Comparison of ENCODE assay signal across 8 cellular contexts in genomic region chr1:185317034-185317885, GRCh38. TPM values are rescaled to one million over a fixed set of nuclear protein-coding genes. Genes with fewer than 3 reads are reported as not detected.
DNase-seq lines count a peak whose midpoint lies in the region; ATAC-seq and TF ChIP-seq lines count a peak whose summit lies in the region.

Gene IVNS1ABP, minus strand, starts transcription at chr1:185317243. Its CDS starts 7,750 bp downstream, at chr1:185309493.

- CTCF ChIA-PET in CD4-positive, alpha-beta T cell (lab: Charles Lee), result interaction anchor here (0.6 to 3.2 kb wide), 16 partner anchors 9 to 1058 kb away, joined by 3 to 26 read pairs (median 4); partner anchors contain the start of genes ODR4 and TPR
- CTCF ChIA-PET in activated CD4-positive, alpha-beta memory T cell treated with anti-CD3 and anti-CD28 coated beads for 36 hours (lab: Charles Lee), result interaction anchor here (0.9 to 4.4 kb wide), 9 partner anchors 19 to 362 kb away, joined by 3 to 27 read pairs (median 6); no protein-coding TSS in a partner anchor

- DNase-seq in CD4-positive, alpha-beta T cell, result peak; percentile 94 to 97 (median 94)
- DNase-seq in NCI-H82 (lab: John Stamatoyannopoulos, UW), result peak; percentile 99
- peak; percentile 98 for DNase-seq in activated CD4-positive, alpha-beta memory T cell treated with anti-CD3 and anti-CD28 coated beads for 36 hours
- DNase-seq in dorsolateral prefrontal cortex, result peak; percentile 85 to 96 (median 94)
- peak; percentile 93 to 99 for DNase-seq in lower leg skin (ENCODE audit: low spot score in 2 of 2)
- peak; percentile 87 to 91 for DNase-seq in stimulated activated CD4-positive, alpha-beta T cell treated with anti-CD3 and anti-CD28 coated beads, Interleukin-4, amount 100 ng/mL, for 48 hours (ENCODE audit: low read depth in 2 of 2)

- peak in 1 of 2 donors; percentile 92 for TF ChIP-seq POLR2A in lower leg skin (IDR thresholded peaks at IDR 0.05)

- H3K27ac Mint-ChIP-seq in CD4-positive, alpha-beta T cell, result peak within 1 kb of the TSS; percentile 98
- H3K27ac Mint-ChIP-seq in activated CD4-positive, alpha-beta memory T cell treated with anti-CD3 and anti-CD28 coated beads for 36 hours, result peak within 1 kb of the TSS; percentile 99

- peak within 1 kb of the TSS; percentile 64 to 98 (median 93) for H3K4me3 ChIP-seq in dorsolateral prefrontal cortex
- peak within 1 kb of the TSS; percentile 98 for H3K4me3 ChIP-seq in lower leg skin (ENCODE audit: low read depth, poor library complexity, severe bottlenecking)

- peak; percentile 43 for TF ChIP-seq CTCF in CD4-positive, alpha-beta T cell (IDR thresholded peaks at IDR 0.05)
- peak in 40 of 56 donors; percentile 3 to 55 (median 32) for TF ChIP-seq CTCF in dorsolateral prefrontal cortex (IDR thresholded peaks at IDR 0.05 in 54 of 56, conservative IDR thresholded peaks at IDR 0.05 in 2 of 56; ENCODE audit: low read depth in 1 of 56, partially characterized antibody in 56 of 56)
- no peak for TF ChIP-seq CTCF in lower leg skin (IDR thresholded peaks at IDR 0.05)

- WGBS in lower leg skin, 2 donors, result 0% methylated on average over 58 to 80 of the region's 80 CpGs

- H3K4me1 Mint-ChIP-seq in CD4-positive, alpha-beta T cell (ENCODE audit: low read depth), result peaks cover 54% of the 10 kb centered on the region
- peaks cover 49% of the 10 kb centered on the region for H3K4me1 Mint-ChIP-seq in activated CD4-positive, alpha-beta memory T cell treated with anti-CD3 and anti-CD28 coated beads for 36 hours (ENCODE audit: low read depth)

- no peaks in the 10 kb centered on the region for H3K9me3 Mint-ChIP-seq in CD4-positive, alpha-beta T cell
- H3K9me3 Mint-ChIP-seq in activated CD4-positive, alpha-beta memory T cell treated with anti-CD3 and anti-CD28 coated beads for 36 hours, result peaks cover 5% of the 10 kb centered on the region

- no peaks in the 10 kb centered on the region for H3K27me3 Mint-ChIP-seq in CD4-positive, alpha-beta T cell
- H3K27me3 Mint-ChIP-seq in activated CD4-positive, alpha-beta memory T cell treated with anti-CD3 and anti-CD28 coated beads for 36 hours, result no peaks in the 10 kb centered on the region

- no peaks in the 10 kb centered on the region for H3K9me3 ChIP-seq in CD4-positive, alpha-beta T cell (ENCODE audit: control insufficient read depth, low read length)

- H3K4me3 Mint-ChIP-seq in CD4-positive, alpha-beta T cell, result peak within 1 kb of the TSS; percentile 95
- peak within 1 kb of the TSS; percentile 92 for H3K4me3 Mint-ChIP-seq in activated CD4-positive, alpha-beta memory T cell treated with anti-CD3 and anti-CD28 coated beads for 36 hours

- POLR2A ChIA-PET in CD4-positive, alpha-beta T cell (lab: Charles Lee), result interaction anchor here (0.7 to 4.3 kb wide), 53 partner anchors 8 to 1058 kb away, joined by 3 to 69 read pairs (median 4); partner anchors contain the start of genes RNF2, SWT1, TPR and TRMT1L
- POLR2A ChIA-PET in activated CD4-positive, alpha-beta memory T cell treated with anti-CD3 and anti-CD28 coated beads for 36 hours (lab: Charles Lee), result interaction anchor here (0.6 to 2.9 kb wide), 17 partner anchors 11 to 1756 kb away, joined by 3 to 15 read pairs (median 4); partner anchors contain the start of gene SWT1

- peak within 1 kb of the TSS; percentile 100 for H3K27ac ChIP-seq in CD4-positive, alpha-beta T cell (ENCODE audit: low read depth, low read length)
- peak within 1 kb of the TSS; percentile 82 to 99 (median 97) for H3K27ac ChIP-seq in dorsolateral prefrontal cortex

- peak; percentile 68 for ATAC-seq in CD4-positive, alpha-beta T cell (ENCODE audit: poor library complexity)
- peak; percentile 71 for ATAC-seq in GM19438 (IDR thresholded peaks at IDR 0.05; ENCODE audit: low read depth, unreplicated experiment)
- peak; percentile 58 for ATAC-seq in HG03575 (IDR thresholded peaks at IDR 0.05; ENCODE audit: extremely low read depth, insufficient number of reproducible peaks, low FRiP score, unreplicated experiment)

- intact Hi-C loops in CD4-positive, alpha-beta T cell (cut with DNase I, micrococcal nuclease), result loop anchor here (1.0 to 10.0 kb wide), 11 partner anchors 36 to 1060 kb away; partner anchors contain the start of genes EDEM3 (in 1 of the 2), ODR4 (in 1 of the 2), RNF2 (in 1 of the 2) and SWT1 (in 1 of the 2)
- intact Hi-C loops in activated CD4-positive, alpha-beta memory T cell treated with anti-CD3 and anti-CD28 coated beads for 36 hours (cut with micrococcal nuclease), result loop anchor here (1.0 to 10.0 kb wide), 16 partner anchors 22 to 1058 kb away; partner anchors contain the start of genes ODR4, RNF2, SWT1 and TPR
- intact Hi-C loops in dorsolateral prefrontal cortex (cut with DNase I) (loop anchor here (2.0 to 10.0 kb wide), 4 partner anchors 160 to 358 kb away; partner anchors contain the start of genes SWT1 (in 2 of the 2), TRMT1L (in 2 of the 2) and RNF2 (in 1 of the 2)), lower leg skin (cut with DNase I; ENCODE audit: low total_unique reads) (no loop called here)

- H3K36me3 Mint-ChIP-seq in CD4-positive, alpha-beta T cell (ENCODE audit: low read depth), result peaks cover 33% of the 10 kb centered on the region
- H3K36me3 Mint-ChIP-seq in activated CD4-positive, alpha-beta memory T cell treated with anti-CD3 and anti-CD28 coated beads for 36 hours, result peaks cover 21% of the 10 kb centered on the region

- H3K27me3 ChIP-seq in CD4-positive, alpha-beta T cell (ENCODE audit: control insufficient read depth, insufficient read depth, low read length), result no peaks in the 10 kb centered on the region
- H3K27me3 ChIP-seq in dorsolateral prefrontal cortex, result no peaks in the 10 kb centered on the region

RNA-seq across cellular contexts. Expression of gene IVNS1ABP, which starts in this region (rescaled TPM):
- 100 to 1,000 TPM; 234 to 254 TPM for total RNA-seq in CD4-positive, alpha-beta T cell
- 100 to 1,000 TPM; 133 to 134 TPM for total RNA-seq in activated CD4-positive, alpha-beta memory T cell treated with anti-CD3 and anti-CD28 coated beads for 36 hours
- total RNA-seq in dorsolateral prefrontal cortex, result 100 to 1,000 TPM in 3 of 120 experiments, 10 to 100 TPM in 117; 36.8 to 146 (median 59.7) TPM
- 100 to 1,000 TPM in 2 of 4 donors, 10 to 100 TPM in 2; 68.8 to 124 (median 97.7) TPM for total RNA-seq in lower leg skin

Comparison
In these comparisons a context has a peak if more than half of its experiments do, and no peak if none do; other contexts are left out.
1. Peak in every context shown above with its lines: DNase-seq, ATAC-seq, H3K4me3 ChIP-seq and H3K27ac ChIP-seq.
2. CTCF ChIP-seq: peak in CD4-positive, alpha-beta T cell (single experiment) and dorsolateral prefrontal cortex (40 of 56); none in lower leg skin (0 of 3).